In genomic region chr1:12636098-12636950, GRCh38 we compare ENCODE assay signal across 2 cellular contexts.
A peak's percentile ranks its signal among the peaks of the same experiment; 100 is the strongest.
TF ChIP-seq lines count a peak whose summit lies in the region.

No MANE protein-coding gene starts in this region.

TF ChIP-seq in endothelial cell of umbilical vein, 7 proteins besides CTCF, POLR2A, EP300 and RAD21:
- TF ChIP-seq MYC (IDR thresholded peaks at IDR 0.05; ENCODE audit: low read depth, low read length) (peak; percentile 42), POLR2AphosphoS5 (IDR thresholded peaks at IDR 0.05; ENCODE audit: insufficient read depth, low read depth, low read length) (peak; percentile 62), GATA2 (IDR thresholded peaks at IDR 0.05; ENCODE audit: insufficient read depth, insufficient read length, low read depth, low read length) (no peak)

TF ChIP-seq in HepG2, 621 proteins besides CTCF, POLR2A, EP300 and RAD21:
- TF ChIP-seq TEAD3 (CRISPR knock-in tag; optimal IDR thresholded peaks at IDR 0.05; ENCODE audit: borderline replicate concordance) (peak; percentile 14), ZNF629 (CRISPR knock-in tag; conservative IDR thresholded peaks at IDR 0.05) (peak; percentile 85), ZNF263 (CRISPR knock-in tag; IDR thresholded peaks at IDR 0.05) (peak; percentile 49; the same call in 1 of the 2 replicates), ZNF460 (CRISPR knock-in tag; IDR thresholded peaks at IDR 0.05; ENCODE audit: borderline replicate concordance) (no peak)
